13 cellular contexts compared by ENCODE assay signal in genomic region chr11:64001552-64002427, GRCh38. TPM values are rescaled to one million over a fixed set of nuclear protein-coding genes. Genes with fewer than 3 reads are reported as not detected.
DNase-seq lines count a peak whose midpoint lies in the region; ATAC-seq and TF ChIP-seq lines count a peak whose summit lies in the region.
"Had no signal": no experiment of that assay in that cellular context is flagged by ENCODE, and none has a peak within 500 bp of the region (broad histone marks: within the 10 kb centered on the region; RNA-seq: fewer than 3 reads in every experiment).

No MANE protein-coding gene starts in this region.

- H3K36me3 ChIP-seq in CD4-positive, alpha-beta memory T cell (ENCODE audit: insufficient read depth, low read length): peaks cover 11% of the 10 kb centered on the region
- H3K36me3 ChIP-seq in lower lobe of right lung: peaks cover 20% of the 10 kb centered on the region

- H3K9me3 Mint-ChIP-seq in CD4-positive, alpha-beta memory T cell: peaks cover 0 to 5% (median 0%) of the 10 kb centered on the region in 8 donors
- H3K9me3 Mint-ChIP-seq in neural crest cell: no peaks in the 10 kb centered on the region
- H3K9me3 Mint-ChIP-seq: stimulated activated naive CD8-positive, alpha-beta T cell treated with anti-CD3 and anti-CD28 coated beads, Interleukin-15, Interleukin-2, amounts not matched to agents 100 ng/mL and 50 ng/mL, for 24 hours had no signal

- H3K9me3 ChIP-seq in CD4-positive, alpha-beta memory T cell (ENCODE audit: control insufficient read depth in 1 of 2, low read length in 2 of 2): no peaks in the 10 kb centered on the region
- H3K9me3 ChIP-seq in lower lobe of right lung: no peaks in the 10 kb centered on the region

- intact Hi-C loops in CD4-positive, alpha-beta memory T cell (cut with micrococcal nuclease): loop anchor here (10.0 kb wide), 1 partner anchor 303 kb away; the partner anchor contains the start of genes CATSPERZ and ESRRA
- intact Hi-C loops in lower lobe of right lung (cut with DNase I): loop anchor here (5.0 kb wide), 1 partner anchor 146 kb away; no protein-coding TSS in a partner anchor

- CTCF ChIA-PET in CD4-positive, alpha-beta memory T cell (lab: Charles Lee; ENCODE audit: partially characterized antibody): interaction anchor here (0.8 to 4.6 kb wide), 14 partner anchors 11 to 1117 kb away, joined by 3 to 114 read pairs (median 4); partner anchors contain the start of genes CCDC88B and MARK2

- TF ChIP-seq CTCF in neural crest cell (conservative IDR thresholded peaks at IDR 0.05): no peak
- TF ChIP-seq CTCF in lower lobe of right lung (IDR thresholded peaks at IDR 0.05): no peak

- peak overlapping the region in 2 of 7 donors; percentile 4 to 36 for H3K27ac Mint-ChIP-seq in CD4-positive, alpha-beta memory T cell
- H3K27ac Mint-ChIP-seq in neural crest cell (ENCODE audit: unreplicated experiment): no peak overlapping the region
- H3K27ac Mint-ChIP-seq: stimulated activated naive CD8-positive, alpha-beta T cell treated with anti-CD3 and anti-CD28 coated beads, Interleukin-15, Interleukin-2, amounts not matched to agents 100 ng/mL and 50 ng/mL, for 24 hours had no signal

- H3K27me3 ChIP-seq in CD4-positive, alpha-beta memory T cell (ENCODE audit: insufficient read depth, low read length): no peaks in the 10 kb centered on the region
- peaks cover 9% of the 10 kb centered on the region for H3K27me3 ChIP-seq in lower lobe of right lung (ENCODE audit: low read depth)

- H3K4me1 Mint-ChIP-seq in CD4-positive, alpha-beta memory T cell: peaks cover 0 to 8% (median 4%) of the 10 kb centered on the region in 4 donors
- peaks cover 21% of the 10 kb centered on the region for H3K4me1 Mint-ChIP-seq in neural crest cell

- POLR2A ChIA-PET in CD4-positive, alpha-beta memory T cell (lab: Charles Lee; ENCODE audit: partially characterized antibody): interaction anchor here (0.8 to 2.4 kb wide), 3 partner anchors 14 to 150 kb away, joined by 3 to 10 read pairs (median 9); no protein-coding TSS in a partner anchor

- no peak for DNase-seq in CD4-positive, alpha-beta memory T cell
- peak; percentile 38 for DNase-seq in NCI-H1092 (lab: John Stamatoyannopoulos, UW)
- DNase-seq in dermis microvascular lymphatic vessel endothelial cell (ENCODE audit: low read depth in 2 of 2): peak; percentile 31 to 64
- DNase-seq in neural crest cell (ENCODE audit: low read depth, low spot score): no peak
- no peak for DNase-seq in lower lobe of right lung
- DNase-seq in NCI-H510A (lab: John Stamatoyannopoulos, UW): no peak
- DNase-seq in anterior cingulate cortex (lab: John Stamatoyannopoulos, UW): no peak
- DNase-seq: activated CD4-positive, CD25-positive, alpha-beta regulatory T cell treated with anti-CD3 and anti-CD28 coated beads, Interleukin-2, amount 50 U/mL, for 72 hours; stimulated activated CD4-positive, alpha-beta T cell treated with anti-CD3 and anti-CD28 coated beads, Interleukin-2, amount 100 ng/mL, for 24 hours had no signal

- peaks cover 3 to 16% of the 10 kb centered on the region in 2 donors for H3K36me3 Mint-ChIP-seq in CD4-positive, alpha-beta memory T cell
- H3K36me3 Mint-ChIP-seq in neural crest cell (ENCODE audit: low read depth): peaks cover 3% of the 10 kb centered on the region

- ATAC-seq in lower lobe of right lung (no peak), HG02610 (IDR thresholded peaks at IDR 0.05; ENCODE audit: unreplicated experiment) (no peak)
- ATAC-seq: GM12878, HCT116 had no signal

- peaks cover 6 to 7% of the 10 kb centered on the region in 2 donors for H3K27me3 Mint-ChIP-seq in CD4-positive, alpha-beta memory T cell
- peaks cover 26% of the 10 kb centered on the region for H3K27me3 Mint-ChIP-seq in neural crest cell (ENCODE audit: low read depth)

- peaks cover 8% of the 10 kb centered on the region for H3K4me1 ChIP-seq in CD4-positive, alpha-beta memory T cell (ENCODE audit: insufficient read depth, low read length)
- peaks cover 36% of the 10 kb centered on the region for H3K4me1 ChIP-seq in lower lobe of right lung

- H3K4me3 ChIP-seq in CD4-positive, alpha-beta memory T cell (ENCODE audit: low read length in 2 of 2): no peak overlapping the region
- no peak overlapping the region for H3K4me3 ChIP-seq in lower lobe of right lung
- H3K4me3 ChIP-seq: GM12878 had no signal

- H3K4me3 Mint-ChIP-seq in CD4-positive, alpha-beta memory T cell: peak overlapping the region in 6 of 8 donors; percentile 25 to 75 (median 54)
- H3K4me3 Mint-ChIP-seq in neural crest cell: peak overlapping the region; percentile 49

- no peak overlapping the region for H3K27ac ChIP-seq in CD4-positive, alpha-beta memory T cell (ENCODE audit: low read depth, low read length)
- no peak overlapping the region for H3K27ac ChIP-seq in lower lobe of right lung

RNA-seq across cellular contexts. Expression of gene OTUB1, which starts 15.6 kb away (rescaled TPM):
- total RNA-seq in CD4-positive, alpha-beta memory T cell: 10 to 100 TPM; 72.9 to 73.0 TPM
- polyA plus RNA-seq in CD4-positive, alpha-beta memory T cell: 100 to 1,000 TPM; 132 to 171 TPM
- 50.2 and 62.2 TPM in 2 replicates for total RNA-seq in dermis microvascular lymphatic vessel endothelial cell
- 122 and 124 TPM in 2 replicates for total RNA-seq in neural crest cell
- 61.9 TPM for total RNA-seq in lower lobe of right lung

RNA-seq across cellular contexts. Expression of gene COX8A, which starts 27.4 kb away (rescaled TPM):
- 100 to 1,000 TPM; 113 to 130 TPM for total RNA-seq in CD4-positive, alpha-beta memory T cell
- 100 to 1,000 TPM; 382 to 433 TPM for polyA plus RNA-seq in CD4-positive, alpha-beta memory T cell
- total RNA-seq in dermis microvascular lymphatic vessel endothelial cell: 297 and 328 TPM in 2 replicates
- 349 and 389 TPM in 2 replicates for total RNA-seq in neural crest cell
- total RNA-seq in lower lobe of right lung: 212 TPM

RNA-seq across cellular contexts. Expression of gene FLRT1, which starts 33.9 kb away (rescaled TPM):
- total RNA-seq in CD4-positive, alpha-beta memory T cell: not detected
- polyA plus RNA-seq in CD4-positive, alpha-beta memory T cell: not detected
- not detected in 2 replicates for total RNA-seq in dermis microvascular lymphatic vessel endothelial cell
- 2.4 and 3.0 TPM in 2 replicates for total RNA-seq in neural crest cell
- not detected for total RNA-seq in lower lobe of right lung
- total RNA-seq: GM12878 had no signal

Comparison
In these comparisons a context has a peak if more than half of its experiments do, and no peak if none do; other contexts are left out.
1. DNase-seq: peak in NCI-H1092 (single experiment) and dermis microvascular lymphatic vessel endothelial cell (2 of 2); none in CD4-positive, alpha-beta memory T cell (0 of 5), neural crest cell (single experiment), lower lobe of right lung (single experiment), NCI-H510A (single experiment) and anterior cingulate cortex (0 of 58).